ENCODE assay signal across 8 cellular contexts in the genomic region with DNA sequence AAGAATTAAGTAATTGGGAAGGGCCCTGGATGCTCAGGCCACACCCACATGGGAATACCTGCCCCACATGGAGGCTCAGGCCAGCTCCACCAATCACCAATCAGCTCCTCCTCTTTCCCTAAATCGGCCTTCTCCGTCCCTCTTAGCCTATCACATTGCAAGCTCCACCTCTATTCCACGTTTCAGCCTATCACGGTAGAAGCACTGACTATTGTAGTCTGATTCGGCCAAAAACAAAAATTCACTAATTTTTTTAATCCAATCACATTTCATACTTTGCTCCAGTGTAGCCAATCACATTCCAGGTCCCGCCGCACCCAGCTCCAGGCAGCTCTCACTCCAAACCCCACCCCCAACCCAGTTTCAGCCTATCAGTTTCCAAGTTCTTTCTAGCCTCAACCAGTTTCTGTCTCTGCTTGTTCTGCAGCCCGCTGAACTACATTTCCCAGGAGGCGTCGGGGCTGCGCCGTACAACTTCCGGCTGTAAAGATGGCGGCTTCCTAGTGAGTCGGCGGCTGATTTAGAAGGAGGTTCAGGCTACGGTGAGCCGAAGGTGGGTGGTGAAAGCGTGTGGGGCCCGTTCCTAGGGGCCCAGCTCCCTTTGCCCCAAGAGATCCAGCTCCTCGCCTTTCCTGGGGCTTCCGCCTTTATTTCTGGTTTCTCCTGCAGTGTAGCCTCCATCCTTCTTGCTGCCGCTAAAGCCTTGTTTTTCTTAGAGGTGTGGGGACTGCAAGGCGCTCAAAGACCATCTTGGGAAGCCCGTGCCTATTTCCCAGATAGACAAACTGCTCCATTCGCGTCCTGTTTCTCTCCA. TPM values are rescaled to one million over a fixed set of nuclear protein-coding genes. Genes with fewer than 3 reads are reported as not detected.
DNase-seq lines count a peak whose midpoint lies in the region; ATAC-seq, FAIRE-seq and TF ChIP-seq lines count a peak whose summit lies in the region.

TSS of gene BABAM1 (plus strand) at position 469 of the 814 bp plus-strand sequence. CDS start 1,364 bp downstream, outside the sequence.

- no peaks in the 10 kb centered on the region for H3K27me3 ChIP-seq in BE2C

- peak; percentile 93 for ATAC-seq in HG03460 (IDR thresholded peaks at IDR 0.05; ENCODE audit: unreplicated experiment)

- peaks cover 13% of the 10 kb centered on the region for H3K36me3 ChIP-seq in BE2C

- FAIRE-seq in colon (lab: Jason Lieb, UNC): peak; percentile 97

- peak; percentile 98 for DNase-seq in BE2C
- peak; percentile 99 for DNase-seq in GM19240 (ENCODE audit: insufficient read length, low spot score)
- DNase-seq in NCI-H526 (lab: John Stamatoyannopoulos, UW): peak; percentile 98 to 99
- DNase-seq in activated CD4-positive, alpha-beta T cell treated with anti-CD3 and anti-CD28 coated beads for 48 hours: peak; percentile 97
- DNase-seq in kidney tubule cell (ENCODE audit: low spot score): peak; percentile 99
- peak; percentile 82 to 95 (median 88) for DNase-seq in stimulated activated CD4-positive, alpha-beta T cell treated with anti-CD3 and anti-CD28 coated beads, Interleukin-1b, Interleukin-23, amount 100 ng/mL, for 24 hours (ENCODE audit: low read depth in 4 of 4, low spot score in 1 of 4)

- H3K4me1 ChIP-seq in BE2C: no peaks in the 10 kb centered on the region

- H3K9me3 ChIP-seq in BE2C: no peaks in the 10 kb centered on the region

- H3K4me3 ChIP-seq in BE2C (ENCODE audit: low read depth, low read length): peak within 1 kb of the TSS; percentile 99

- no peak for TF ChIP-seq CTCF in BE2C (IDR thresholded peaks at IDR 0.05; ENCODE audit: low read depth, low read length)

RNA-seq across cellular contexts. Expression of gene BABAM1, which starts in this region (rescaled TPM):
- polyA plus RNA-seq in BE2C (2012; ENCODE audit: insufficient read depth, insufficient read length, low read depth): 212 TPM

Comparison
In these comparisons a context has a peak if more than half of its experiments do, and no peak if none do; other contexts are left out.
1. Peak in every context shown above with its lines: DNase-seq, ATAC-seq and H3K4me3 ChIP-seq.